In the genomic region with DNA sequence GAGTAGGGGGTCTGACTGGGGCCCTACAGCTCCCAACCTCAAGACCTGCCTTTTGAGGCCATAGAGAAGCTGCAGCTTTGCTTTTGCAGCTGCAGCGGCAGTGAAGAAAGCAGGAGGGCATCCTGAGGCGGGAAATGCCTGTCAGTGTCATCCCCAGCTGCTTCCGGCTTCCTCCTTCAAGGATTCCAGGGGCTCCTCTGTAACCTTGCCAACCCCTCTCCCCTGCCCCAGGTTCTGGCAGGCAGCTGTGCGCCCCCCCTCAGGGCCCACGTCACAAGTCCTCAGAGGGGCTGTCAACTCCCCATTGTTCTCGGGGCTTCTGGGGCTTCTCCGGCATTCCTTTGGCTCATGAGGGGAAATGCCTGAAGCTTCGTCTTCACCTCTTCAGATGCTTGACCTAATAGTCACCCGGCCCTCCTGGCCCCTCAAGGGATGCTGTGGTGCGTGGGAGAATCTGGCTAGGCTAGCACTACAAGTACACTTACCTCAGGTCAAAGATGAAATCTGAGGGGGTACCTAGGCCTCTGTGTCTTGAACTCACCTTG, we compare ENCODE assay signal across 1 cellular context.
TF ChIP-seq lines count a peak whose summit lies in the region.

No MANE protein-coding gene starts in this region.

TF ChIP-seq in IMR-90, 13 proteins besides CTCF, POLR2A, EP300 and RAD21:
- TF ChIP-seq, protein P1, sequence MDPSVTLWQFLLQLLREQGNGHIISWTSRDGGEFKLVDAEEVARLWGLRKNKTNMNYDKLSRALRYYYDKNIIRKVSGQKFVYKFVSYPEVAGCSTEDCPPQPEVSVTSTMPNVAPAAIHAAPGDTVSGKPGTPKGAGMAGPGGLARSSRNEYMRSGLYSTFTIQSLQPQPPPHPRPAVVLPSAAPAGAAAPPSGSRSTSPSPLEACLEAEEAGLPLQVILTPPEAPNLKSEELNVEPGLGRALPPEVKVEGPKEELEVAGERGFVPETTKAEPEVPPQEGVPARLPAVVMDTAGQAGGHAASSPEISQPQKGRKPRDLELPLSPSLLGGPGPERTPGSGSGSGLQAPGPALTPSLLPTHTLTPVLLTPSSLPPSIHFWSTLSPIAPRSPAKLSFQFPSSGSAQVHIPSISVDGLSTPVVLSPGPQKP (IDR thresholded peaks at IDR 0.05; ENCODE audit: borderline replicate concordance, low read depth, low read length) = no peak
- TF ChIP-seq RFX5 (IDR thresholded peaks at IDR 0.05; ENCODE audit: low read depth, low read length) (no peak), MAZ (IDR thresholded peaks at IDR 0.05; ENCODE audit: borderline replicate concordance, low read depth, low read length) (no peak), MAFK (IDR thresholded peaks at IDR 0.05; ENCODE audit: low read depth, low read length) (no peak)
